In the genomic region with DNA sequence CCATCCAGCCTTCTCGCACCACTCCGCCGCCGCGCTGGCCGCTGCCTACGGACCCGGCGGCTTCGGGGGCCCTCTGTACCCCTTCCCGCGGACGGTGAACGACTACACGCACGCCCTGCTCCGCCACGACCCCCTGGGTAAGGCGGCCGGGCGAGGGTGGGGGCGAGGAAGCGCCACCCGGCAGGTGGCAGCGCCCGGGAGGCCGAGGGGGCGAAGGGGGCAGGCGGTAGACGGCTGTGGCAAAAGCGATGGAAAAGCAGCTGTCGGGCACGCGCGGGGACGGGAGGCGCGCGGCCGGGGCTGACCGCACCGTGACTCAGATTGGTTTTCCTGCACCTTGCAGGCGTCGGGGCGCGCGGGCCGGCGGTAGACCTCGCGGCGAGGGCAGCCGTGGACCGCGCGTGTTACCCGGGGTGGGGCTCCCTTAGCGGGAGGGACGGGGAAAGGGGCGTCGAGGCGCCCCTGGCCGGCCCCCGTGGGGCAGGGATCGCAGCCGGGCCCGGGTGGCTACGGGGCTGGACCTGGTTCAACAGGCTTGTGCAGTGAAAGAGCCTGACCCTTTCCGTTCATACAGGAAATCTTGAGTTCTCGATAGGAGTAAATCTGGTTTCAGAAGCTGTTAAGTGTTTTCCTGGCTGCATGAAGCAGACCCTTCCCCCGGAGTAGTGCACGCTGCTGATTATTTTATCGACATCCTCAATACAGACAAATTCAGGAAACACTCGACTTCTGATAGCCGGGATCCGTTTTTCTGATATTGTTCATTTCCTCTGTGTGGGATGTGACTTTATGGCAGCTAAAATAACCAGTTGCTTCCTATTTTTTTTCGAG, we compare ENCODE assay signal across 8 cellular contexts. TPM values are rescaled to one million over a fixed set of nuclear protein-coding genes. Genes with fewer than 3 reads are reported as not detected.
DNase-seq lines count a peak whose midpoint lies in the region; ATAC-seq and TF ChIP-seq lines count a peak whose summit lies in the region.

No MANE protein-coding gene starts in this region.

- peak overlapping the region; percentile 36 to 57; a peak in 3 of 4 replicates for H3K4me3 ChIP-seq in DND-41 (ENCODE audit: low read depth in 1 of 2, low read length in 2 of 2)
- H3K4me3 ChIP-seq in ascending aorta, result peak overlapping the region; percentile 70 to 90
- H3K4me3 ChIP-seq in iPS-11a (ENCODE audit: low read depth, low read length), result peak overlapping the region; percentile 37
- H3K4me3 ChIP-seq in skeletal muscle cell (ENCODE audit: low read depth, low read length), result peak overlapping the region; percentile 56

- no peaks in the 10 kb centered on the region for H3K9me3 ChIP-seq in DND-41 (ENCODE audit: insufficient read depth, low read length, severe bottlenecking)
- peaks cover 0 to 7% of the 10 kb centered on the region in 2 donors for H3K9me3 ChIP-seq in ascending aorta

- H3K27me3 ChIP-seq in DND-41 (ENCODE audit: insufficient read depth, low read length, poor library complexity), result peaks cover 22% of the 10 kb centered on the region
- H3K27me3 ChIP-seq in ascending aorta, result no peaks in the 10 kb centered on the region

- peak; percentile 43 for ATAC-seq in DND-41 (ENCODE audit: insufficient read depth, low read depth)
- ATAC-seq in HG03432 (IDR thresholded peaks at IDR 0.05; ENCODE audit: unreplicated experiment), result peak; percentile 36
- no peak for ATAC-seq in GM19397 (IDR thresholded peaks at IDR 0.05; ENCODE audit: unreplicated experiment)

- H3K36me3 ChIP-seq in DND-41 (ENCODE audit: insufficient read depth, low read length), result no peaks in the 10 kb centered on the region
- no peaks in the 10 kb centered on the region for H3K36me3 ChIP-seq in ascending aorta

- H3K4me2 ChIP-seq in DND-41 (ENCODE audit: insufficient read depth, low read length), result peak overlapping the region; percentile 79

- peak overlapping the region; percentile 55 for H3K9ac ChIP-seq in DND-41 (ENCODE audit: low read depth, low read length)

- TF ChIP-seq CTCF in DND-41 (IDR thresholded peaks at IDR 0.05; ENCODE audit: borderline replicate concordance, extremely low read depth, low read length, poor library complexity, severe bottlenecking) (no peak), ascending aorta (IDR thresholded peaks at IDR 0.05) (no peak)

- H3K4me1 ChIP-seq in DND-41 (ENCODE audit: insufficient read depth, low read length), result peaks cover 27% of the 10 kb centered on the region
- no peaks in the 10 kb centered on the region for H3K4me1 ChIP-seq in ascending aorta

- H3K79me2 ChIP-seq in DND-41 (ENCODE audit: insufficient read depth, low read length), result no peaks in the 10 kb centered on the region

- H3K27ac ChIP-seq in DND-41 (ENCODE audit: low read length), result no peak overlapping the region
- peak overlapping the region; percentile 54 to 72 for H3K27ac ChIP-seq in ascending aorta

- H2AFZ ChIP-seq in DND-41 (ENCODE audit: low read depth, low read length), result peak overlapping the region; percentile 70

- peak; percentile 34 for DNase-seq in DND-41
- peak in 4 of 5 experiments; percentile 25 to 81 (median 52) for DNase-seq in T-helper 2 cell
- peak in 1 of 2 donors; percentile 83 for DNase-seq in ascending aorta (ENCODE audit: low spot score in 2 of 2)
- DNase-seq in skeletal muscle cell (ENCODE audit: low read depth), result no peak
- DNase-seq in NCI-H2107 treated with DMSO at 0.1 percent for 48 hours (lab: John Stamatoyannopoulos, UW; ENCODE audit: unreplicated experiment), result no peak

- H4K20me1 ChIP-seq in DND-41 (ENCODE audit: insufficient read depth, low read length), result no peaks in the 10 kb centered on the region

- intact Hi-C loops in ascending aorta (cut with DNase I), result no loop called here

RNA-seq across cellular contexts. Expression of gene HHEX, which starts 0.7 kb away (rescaled TPM):
- 18.5 TPM for total RNA-seq in ascending aorta

Comparison
In these comparisons a context has a peak if more than half of its experiments do, and no peak if none do; other contexts are left out.
1. DNase-seq: peak in DND-41 (single experiment) and T-helper 2 cell (4 of 5); none in skeletal muscle cell (single experiment) and NCI-H2107 treated with DMSO at 0.1 percent for 48 hours (single experiment).
2. Peak in every context shown above with its lines, with median percentiles within 50 percentile points of each other: H3K4me3 ChIP-seq.